27 cellular contexts compared by ENCODE assay signal in genomic region chr16:13781579-13782338, GRCh38.
DNase-seq lines count a peak whose midpoint lies in the region; ATAC-seq, FAIRE-seq and TF ChIP-seq lines count a peak whose summit lies in the region.
"Had no signal": no experiment of that assay in that cellular context is flagged by ENCODE, and none has a peak within 500 bp of the region (broad histone marks: within the 10 kb centered on the region; RNA-seq: fewer than 3 reads in every experiment).

No MANE protein-coding gene starts in this region.

- ATAC-seq in gastrocnemius medialis, result peak; percentile 66 to 83
- ATAC-seq in GM19328 (IDR thresholded peaks at IDR 0.05; ENCODE audit: unreplicated experiment), result no peak
- ATAC-seq: SK-N-SH treated with all-trans-retinoic acid at 6 μM for 48 hours had no signal

- H3K4me1 ChIP-seq in SJCRH30, result peaks cover 9% of the 10 kb centered on the region; the same call in 1 of the 2 replicates
- peaks cover 2 to 12% of the 10 kb centered on the region in 2 donors for H3K4me1 ChIP-seq in kidney (ENCODE audit: control insufficient read depth in 1 of 2, insufficient read depth in 1 of 2, low read depth in 1 of 2, low read length in 2 of 2)
- peaks cover 3 to 12% of the 10 kb centered on the region in 2 donors for H3K4me1 ChIP-seq in gastrocnemius medialis

- TF ChIP-seq POLR2A in gastrocnemius medialis (IDR thresholded peaks at IDR 0.05), result no peak

- peak overlapping the region; percentile 44 for H3K27ac ChIP-seq in SJCRH30
- peak overlapping the region; percentile 59 to 77 for H3K27ac ChIP-seq in kidney (ENCODE audit: low read depth in 2 of 2, low read length in 2 of 2)
- H3K27ac ChIP-seq in gastrocnemius medialis, result peak overlapping the region; percentile 16 to 69 (median 50)
- H3K27ac ChIP-seq: 22Rv1, C4-2B, PC-9 had no signal

- no peaks in the 10 kb centered on the region for H3K9me3 ChIP-seq in SJCRH30 (replicated peaks)
- no peaks in the 10 kb centered on the region for H3K9me3 ChIP-seq in kidney (ENCODE audit: control insufficient read depth in 1 of 2, low read length in 2 of 2)
- H3K9me3 ChIP-seq in gastrocnemius medialis, result peaks cover 0 to 3% (median 0%) of the 10 kb centered on the region in 3 donors
- H3K9me3 ChIP-seq: MG63 had no signal

- FAIRE-seq in kidney (lab: Jason Lieb, UNC), result no peak

- H3K36me3 ChIP-seq in SJCRH30 (no peaks in the 10 kb centered on the region), kidney (ENCODE audit: control insufficient read depth in 1 of 2, insufficient read depth in 2 of 2, low read length in 2 of 2) (no peaks in the 10 kb centered on the region), gastrocnemius medialis (no peaks in the 10 kb centered on the region)
- H3K36me3 ChIP-seq: MG63 had no signal

- in situ Hi-C loops in gastrocnemius medialis (cut with MboI; ENCODE audit: low sequenced_read_pairs in 4 of 4), result loop anchor here in 1 of 4 donors (25.0 kb wide), 1 partner anchor 106 kb away; no protein-coding TSS in a partner anchor

- no peak overlapping the region for H3K4me3 ChIP-seq in SJCRH30
- peak overlapping the region in 1 of 2 donors; percentile 2 for H3K4me3 ChIP-seq in kidney (ENCODE audit: low read length in 2 of 2)
- no peak overlapping the region for H3K4me3 ChIP-seq in gastrocnemius medialis
- H3K4me3 ChIP-seq: MG63, PC-9 had no signal

- TF ChIP-seq CTCF in kidney (IDR thresholded peaks at IDR 0.05; ENCODE audit: borderline replicate concordance, extremely low read depth, insufficient read depth), result no peak
- no peak for TF ChIP-seq CTCF in gastrocnemius medialis (IDR thresholded peaks at IDR 0.05 in 4 of 5, conservative IDR thresholded peaks at IDR 0.05 in 1 of 5)

- H3K27me3 ChIP-seq in SJCRH30 (no peaks in the 10 kb centered on the region), gastrocnemius medialis (no peaks in the 10 kb centered on the region)
- H3K27me3 ChIP-seq: MG63 had no signal

- DNase-seq in DMS79 treated with DMSO at 0.1 percent for 48 hours (lab: John Stamatoyannopoulos, UW), result peak; percentile 23
- no peak for DNase-seq in DMS79 (lab: John Stamatoyannopoulos, UW)
- DNase-seq in SJCRH30, result peak; percentile 26 to 45
- DNase-seq in kidney, result no peak
- DNase-seq in gastrocnemius medialis, result peak in 1 of 2 donors; percentile 19
- DNase-seq in activated CD8-positive, alpha-beta memory T cell treated with anti-CD3 and anti-CD28 coated beads, Interleukin-2, amount 50 U/mL, for 48 hours, result no peak
- DNase-seq in C1 segment of cervical spinal cord (lab: John Stamatoyannopoulos, UW), result no peak
- DNase-seq: ACHN; CD8-positive, alpha-beta memory T cell; EL; GF-D8; H7; HFFc6; Kasumi-1; MG63; NCI-H1417; NCI-H187; NCI-H2107; NCI-H2227 treated with DMSO at 0.1 percent for 48 hours; NCI-H510A; PC-9; RPMI8226; SIG-M5 had no signal

- intact Hi-C loops in kidney (cut with DNase I) (no loop called here), gastrocnemius medialis (cut with DNase I; ENCODE audit: low total_unique reads) (no loop called here)

- no peak overlapping the region for H3K9ac ChIP-seq in kidney (ENCODE audit: low read length in 2 of 2)

Comparison
In these comparisons a context has a peak if more than half of its experiments do, and no peak if none do; other contexts are left out.
1. DNase-seq: peak in DMS79 treated with DMSO at 0.1 percent for 48 hours (single experiment) and SJCRH30 (2 of 2); none in DMS79 (single experiment), kidney (single experiment), activated CD8-positive, alpha-beta memory T cell treated with anti-CD3 and anti-CD28 coated beads, Interleukin-2, amount 50 U/mL, for 48 hours (single experiment) and C1 segment of cervical spinal cord (0 of 14).
2. Peak in every context shown above with its lines, with median percentiles within 50 percentile points of each other: H3K27ac ChIP-seq.